Comparison of ENCODE assay signal across 22 cellular contexts in the genomic region with DNA sequence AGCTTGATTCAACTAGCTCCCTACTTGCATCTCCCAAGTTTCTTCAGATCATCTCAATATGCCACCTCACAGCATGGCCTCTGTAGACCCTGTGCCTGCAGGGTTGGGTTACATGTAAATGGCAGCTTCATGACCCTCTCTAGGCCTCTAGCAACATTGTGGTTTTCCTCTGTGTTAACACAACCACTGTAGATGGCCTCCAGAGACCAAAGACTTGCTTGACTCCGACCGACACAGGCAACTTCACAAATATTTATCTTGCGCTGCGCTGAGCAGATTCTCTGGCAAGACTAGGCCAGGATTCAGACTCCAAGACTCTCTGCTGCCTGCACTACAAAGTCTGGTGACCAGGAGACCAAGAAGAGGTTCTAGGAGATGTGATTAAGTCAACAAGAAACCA.
"Had no signal": no experiment of that assay in that cellular context is flagged by ENCODE, and none has a peak within 500 bp of the region (broad histone marks: within the 10 kb centered on the region; RNA-seq: fewer than 3 reads in every experiment).

No MANE protein-coding gene starts in this region.

- H3K4me3 Mint-ChIP-seq: activated CD4-positive, alpha-beta T cell treated with anti-CD3 and anti-CD28 coated beads, Interleukin-2, amount 10 ng/mL, durations not matched to agents 7 days and 5 days; activated CD8-positive, alpha-beta T cell treated with anti-CD3 and anti-CD28 coated beads, Interleukin-2, amount 10 ng/mL, durations not matched to agents 7 days and 5 days; activated naive CD8-positive, alpha-beta T cell treated with anti-CD3 and anti-CD28 coated beads, Interleukin-2, amount 50 U/mL, for 24 hours; activated T-helper 1 cell treated with anti-CD3 and anti-CD28 coated beads, Interleukin-12 subunit alpha, Interleukin-12 subunit beta, Interleukin-2, Interleukin-4 antibody, amounts not matched to agents 30 ng/mL and 10 ng/mL and 1 ng/mL, durations not matched to agents 14 hours and 24 hours and 36 hours; effector memory CD8-positive, alpha-beta T cell; stimulated activated naive CD8-positive, alpha-beta T cell treated with anti-CD3 and anti-CD28 coated beads, Interleukin-15, Interleukin-2, amounts not matched to agents 100 ng/mL and 50 ng/mL, for 24 hours had no signal

- H3K27ac Mint-ChIP-seq: activated CD4-positive, alpha-beta T cell treated with anti-CD3 and anti-CD28 coated beads, Interleukin-2, amount 10 ng/mL, durations not matched to agents 7 days and 5 days; activated CD8-positive, alpha-beta T cell treated with anti-CD3 and anti-CD28 coated beads, Interleukin-2, amount 10 ng/mL, durations not matched to agents 7 days and 5 days; activated naive CD8-positive, alpha-beta T cell treated with anti-CD3 and anti-CD28 coated beads, Interleukin-2, amount 50 U/mL, for 24 hours; activated T-helper 1 cell treated with anti-CD3 and anti-CD28 coated beads, Interleukin-12 subunit alpha, Interleukin-12 subunit beta, Interleukin-2, Interleukin-4 antibody, amounts not matched to agents 30 ng/mL and 10 ng/mL and 1 ng/mL, durations not matched to agents 14 hours and 24 hours and 36 hours; stimulated activated naive CD8-positive, alpha-beta T cell treated with anti-CD3 and anti-CD28 coated beads, Interleukin-15, Interleukin-2, amounts not matched to agents 100 ng/mL and 50 ng/mL, for 24 hours had no signal

- H3K27me3 Mint-ChIP-seq: activated CD4-positive, alpha-beta T cell treated with anti-CD3 and anti-CD28 coated beads, Interleukin-2, amount 10 ng/mL, durations not matched to agents 7 days and 5 days; activated naive CD8-positive, alpha-beta T cell treated with anti-CD3 and anti-CD28 coated beads, Interleukin-2, amount 50 U/mL, for 24 hours; effector memory CD8-positive, alpha-beta T cell; naive B cell; stimulated activated naive CD8-positive, alpha-beta T cell treated with anti-CD3 and anti-CD28 coated beads, Interleukin-15, Interleukin-2, amounts not matched to agents 100 ng/mL and 50 ng/mL, for 24 hours had no signal

- H3K9me3 Mint-ChIP-seq: activated naive CD8-positive, alpha-beta T cell treated with anti-CD3 and anti-CD28 coated beads, Interleukin-2, amount 50 U/mL, for 24 hours; activated T-helper 1 cell treated with anti-CD3 and anti-CD28 coated beads, Interleukin-12 subunit alpha, Interleukin-12 subunit beta, Interleukin-2, Interleukin-4 antibody, amounts not matched to agents 30 ng/mL and 10 ng/mL and 1 ng/mL, durations not matched to agents 14 hours and 24 hours and 36 hours; stimulated activated naive CD8-positive, alpha-beta T cell treated with anti-CD3 and anti-CD28 coated beads, Interleukin-15, Interleukin-2, amounts not matched to agents 100 ng/mL and 50 ng/mL, for 24 hours had no signal

- H3K4me3 ChIP-seq: body of pancreas, dorsolateral prefrontal cortex, esophagus muscularis mucosa, gastrocnemius medialis, lower lobe of right lung, ovary, prostate gland, tibial artery had no signal

- ATAC-seq: activated CD8-positive, alpha-beta T cell treated with anti-CD3 and anti-CD28 coated beads, Interleukin-2, amount 10 ng/mL, durations not matched to agents 7 days and 5 days; activated naive CD8-positive, alpha-beta T cell treated with anti-CD3 and anti-CD28 coated beads, Interleukin-2, amount 50 U/mL, for 24 hours; body of pancreas; effector memory CD8-positive, alpha-beta T cell; gastrocnemius medialis; lower lobe of right lung had no signal

- DNase-seq: activated CD4-positive, alpha-beta T cell treated with anti-CD3 and anti-CD28 coated beads, Interleukin-2, amount 10 ng/mL, durations not matched to agents 7 days and 5 days; activated CD4-positive, CD25-positive, alpha-beta regulatory T cell treated with anti-CD3 and anti-CD28 coated beads, Interleukin-2, amount 50 U/mL, for 72 hours; activated CD8-positive, alpha-beta T cell treated with anti-CD3 and anti-CD28 coated beads, Interleukin-2, amount 10 ng/mL, durations not matched to agents 7 days and 5 days; activated gamma-delta T cell; activated naive CD4-positive, alpha-beta T cell treated with anti-CD3 and anti-CD28 coated beads, Interleukin-2, amount 50 U/mL, for 16 hours; activated naive CD8-positive, alpha-beta T cell treated with anti-CD3 and anti-CD28 coated beads, Interleukin-2, amount 50 U/mL, for 24 hours; body of pancreas; caudate nucleus; dorsolateral prefrontal cortex; effector memory CD8-positive, alpha-beta T cell; gastrocnemius medialis; islet precursor cell; lower lobe of right lung; naive B cell; ovary; stimulated activated CD4-positive, alpha-beta T cell treated with anti-CD3 and anti-CD28 coated beads, Interleukin-1b, Interleukin-23, amount 100 ng/mL, for 48 hours; tibial artery; WERI-Rb-1 had no signal
